Comparison of ENCODE assay signal across 10 cellular contexts in genomic region chr10:100349087-100349486, GRCh38. TPM values are rescaled to one million over a fixed set of nuclear protein-coding genes. Genes with fewer than 3 reads are reported as not detected.
A peak's percentile ranks its signal among the peaks of the same experiment; 100 is the strongest.
DNase-seq lines count a peak whose midpoint lies in the region; ATAC-seq and TF ChIP-seq lines count a peak whose summit lies in the region.
"Had no signal": no experiment of that assay in that cellular context is flagged by ENCODE, and none has a peak within 500 bp of the region (broad histone marks: within the 10 kb centered on the region; RNA-seq: fewer than 3 reads in every experiment).

No MANE protein-coding gene starts in this region.

- in situ Hi-C loops in GM13976 (cut with MboI; ENCODE audit: low sequenced_read_pairs, unreplicated experiment) = loop anchor here (10.0 kb wide), 1 partner anchor 166 kb away; the partner anchor contains the start of gene SEC31B

- POLR2A ChIA-PET in activated CD4-positive, alpha-beta T cell treated with anti-CD3 and anti-CD28 coated beads, Interleukin-2, amount 10 ng/mL, durations not matched to agents 7 days and 5 days (lab: Charles Lee) = interaction anchor here (1.2 kb wide), 1 partner anchor 22 kb away, joined by 5 read pairs; no protein-coding TSS in a partner anchor
- POLR2A ChIA-PET in activated CD8-positive, alpha-beta T cell treated with anti-CD3 and anti-CD28 coated beads for 36 hours (lab: Charles Lee) = interaction anchor here (0.9 to 7.5 kb wide), 7 partner anchors 11 to 160 kb away, joined by 3 to 36 read pairs (median 3); no protein-coding TSS in a partner anchor

- H3K9me2 ChIP-seq in hepatocyte (replicated peaks; ENCODE audit: insufficient read depth) = no peaks in the 10 kb centered on the region

- peak overlapping the region; percentile 91 for H3K4me2 ChIP-seq in hepatocyte

- intact Hi-C loops in activated CD8-positive, alpha-beta T cell treated with anti-CD3 and anti-CD28 coated beads for 36 hours (cut with micrococcal nuclease) = loop anchor here (2.0 kb wide), 1 partner anchor 24 kb away; no protein-coding TSS in a partner anchor

- peak overlapping the region; percentile 81 for H3K4me3 ChIP-seq in hepatocyte
- H3K4me3 ChIP-seq: vagina had no signal

- no peaks in the 10 kb centered on the region for H3K9me3 ChIP-seq in hepatocyte (ENCODE audit: low read depth)
- H3K9me3 ChIP-seq: vagina had no signal

- ATAC-seq in activated CD8-positive, alpha-beta T cell treated with anti-CD3 and anti-CD28 coated beads for 36 hours = no peak
- no peak for ATAC-seq in stimulated activated naive CD8-positive, alpha-beta T cell treated with anti-CD3 and anti-CD28 coated beads, Interleukin-15, amount 100 ng/mL, for 72 hours
- no peak for ATAC-seq in GM21619 (IDR thresholded peaks at IDR 0.05; ENCODE audit: unreplicated experiment)
- no peak for ATAC-seq in HG02588 (IDR thresholded peaks at IDR 0.05; ENCODE audit: unreplicated experiment)

- peak overlapping the region; percentile 97 for H3K4me3 Mint-ChIP-seq in activated CD4-positive, alpha-beta T cell treated with anti-CD3 and anti-CD28 coated beads, Interleukin-2, amount 10 ng/mL, durations not matched to agents 7 days and 5 days
- peak overlapping the region; percentile 99 for H3K4me3 Mint-ChIP-seq in activated CD8-positive, alpha-beta T cell treated with anti-CD3 and anti-CD28 coated beads for 36 hours
- peak overlapping the region; percentile 92 to 94 for H3K4me3 Mint-ChIP-seq in stimulated activated naive CD8-positive, alpha-beta T cell treated with anti-CD3 and anti-CD28 coated beads, Interleukin-15, amount 100 ng/mL, for 72 hours

- no peak overlapping the region for H3K27ac ChIP-seq in hepatocyte
- H3K27ac ChIP-seq: vagina had no signal

- peaks cover 63% of the 10 kb centered on the region for H3K36me3 Mint-ChIP-seq in activated CD4-positive, alpha-beta T cell treated with anti-CD3 and anti-CD28 coated beads, Interleukin-2, amount 10 ng/mL, durations not matched to agents 7 days and 5 days (ENCODE audit: low read depth)
- peaks cover 71% of the 10 kb centered on the region for H3K36me3 Mint-ChIP-seq in activated CD8-positive, alpha-beta T cell treated with anti-CD3 and anti-CD28 coated beads for 36 hours (ENCODE audit: low read depth)

- H3K79me2 ChIP-seq in hepatocyte = peaks cover 68% of the 10 kb centered on the region

- H3K4me1 ChIP-seq in hepatocyte (ENCODE audit: insufficient read depth) = peaks cover 40% of the 10 kb centered on the region

- CTCF ChIA-PET in activated CD4-positive, alpha-beta T cell treated with anti-CD3 and anti-CD28 coated beads, Interleukin-2, amount 10 ng/mL, durations not matched to agents 7 days and 5 days (lab: Charles Lee) = interaction anchor here (0.8 to 2.1 kb wide), 11 partner anchors 8 to 187 kb away, joined by 3 to 7 read pairs (median 4); partner anchors contain the start of gene HIF1AN
- CTCF ChIA-PET in activated CD8-positive, alpha-beta T cell treated with anti-CD3 and anti-CD28 coated beads for 36 hours (lab: Charles Lee) = interaction anchor here (0.7 to 9.0 kb wide), 8 partner anchors 10 to 169 kb away, joined by 3 to 82 read pairs (median 8); no protein-coding TSS in a partner anchor

- WGBS in hepatocyte (ENCODE audit: low lambda C conversion rate, missing lambda C conversion rate) = 64% methylated on average over 5 of the region's 5 CpGs

- no peak for TF ChIP-seq CTCF in activated CD8-positive, alpha-beta T cell treated with anti-CD3 and anti-CD28 coated beads for 36 hours (IDR thresholded peaks at IDR 0.05)
- TF ChIP-seq CTCF in hepatocyte (IDR thresholded peaks at IDR 0.05; ENCODE audit: poor library complexity) (no peak), GM13976 (IDR thresholded peaks at IDR 0.05; ENCODE audit: borderline replicate concordance, control extremely low read depth, extremely low read depth, insufficient read depth, missing control alignments) (no peak)

- no peaks in the 10 kb centered on the region for H3K27me3 ChIP-seq in hepatocyte
- H3K27me3 ChIP-seq: vagina had no signal

- H4K20me1 ChIP-seq in hepatocyte (ENCODE audit: insufficient read depth, poor library complexity, severe bottlenecking) = peaks cover 61% of the 10 kb centered on the region

- H3K27ac Mint-ChIP-seq in activated CD4-positive, alpha-beta T cell treated with anti-CD3 and anti-CD28 coated beads, Interleukin-2, amount 10 ng/mL, durations not matched to agents 7 days and 5 days = peak overlapping the region; percentile 65
- H3K27ac Mint-ChIP-seq in activated CD8-positive, alpha-beta T cell treated with anti-CD3 and anti-CD28 coated beads for 36 hours = no peak overlapping the region
- H3K27ac Mint-ChIP-seq in stimulated activated naive CD8-positive, alpha-beta T cell treated with anti-CD3 and anti-CD28 coated beads, Interleukin-15, amount 100 ng/mL, for 72 hours = peak overlapping the region in 1 of 2 donors; percentile 51

- peaks cover 79% of the 10 kb centered on the region for H3K4me1 Mint-ChIP-seq in activated CD4-positive, alpha-beta T cell treated with anti-CD3 and anti-CD28 coated beads, Interleukin-2, amount 10 ng/mL, durations not matched to agents 7 days and 5 days
- H3K4me1 Mint-ChIP-seq in activated CD8-positive, alpha-beta T cell treated with anti-CD3 and anti-CD28 coated beads for 36 hours (ENCODE audit: low read depth) = peaks cover 59% of the 10 kb centered on the region
- peaks cover 81% of the 10 kb centered on the region for H3K4me1 Mint-ChIP-seq in stimulated activated naive CD8-positive, alpha-beta T cell treated with anti-CD3 and anti-CD28 coated beads, Interleukin-15, amount 100 ng/mL, for 72 hours

- DNase-seq in activated CD4-positive, alpha-beta T cell treated with anti-CD3 and anti-CD28 coated beads, Interleukin-2, amount 10 ng/mL, durations not matched to agents 7 days and 5 days = no peak
- no peak for DNase-seq in activated CD4-positive, alpha-beta T cell treated with anti-CD3 and anti-CD28 coated beads for 1 hour
- DNase-seq in activated CD8-positive, alpha-beta T cell treated with anti-CD3 and anti-CD28 coated beads for 36 hours = no peak
- DNase-seq in hepatocyte (ENCODE audit: low spot score) = no peak
- no peak for DNase-seq in stimulated activated naive CD8-positive, alpha-beta T cell treated with anti-CD3 and anti-CD28 coated beads, Interleukin-15, amount 100 ng/mL, for 72 hours
- DNase-seq in GM13976 (ENCODE audit: low spot score) = no peak
- DNase-seq: head of caudate nucleus had no signal

- H3K9me3 Mint-ChIP-seq in activated CD4-positive, alpha-beta T cell treated with anti-CD3 and anti-CD28 coated beads, Interleukin-2, amount 10 ng/mL, durations not matched to agents 7 days and 5 days = no peaks in the 10 kb centered on the region
- no peaks in the 10 kb centered on the region for H3K9me3 Mint-ChIP-seq in activated CD8-positive, alpha-beta T cell treated with anti-CD3 and anti-CD28 coated beads for 36 hours
- H3K9me3 Mint-ChIP-seq in stimulated activated naive CD8-positive, alpha-beta T cell treated with anti-CD3 and anti-CD28 coated beads, Interleukin-15, amount 100 ng/mL, for 72 hours = no peaks in the 10 kb centered on the region

- no peaks in the 10 kb centered on the region for H3K36me3 ChIP-seq in hepatocyte (replicated peaks; ENCODE audit: insufficient read depth, low read depth)

- H3K27me3 Mint-ChIP-seq in activated CD4-positive, alpha-beta T cell treated with anti-CD3 and anti-CD28 coated beads, Interleukin-2, amount 10 ng/mL, durations not matched to agents 7 days and 5 days = no peaks in the 10 kb centered on the region
- no peaks in the 10 kb centered on the region for H3K27me3 Mint-ChIP-seq in activated CD8-positive, alpha-beta T cell treated with anti-CD3 and anti-CD28 coated beads for 36 hours
- no peaks in the 10 kb centered on the region for H3K27me3 Mint-ChIP-seq in stimulated activated naive CD8-positive, alpha-beta T cell treated with anti-CD3 and anti-CD28 coated beads, Interleukin-15, amount 100 ng/mL, for 72 hours

- no peak overlapping the region for H2AFZ ChIP-seq in hepatocyte

RNA-seq across cellular contexts. Expression of gene SCD, which starts 2.1 kb away (rescaled TPM):
- 100 to 1,000 TPM; 117 to 129 TPM for total RNA-seq in activated CD4-positive, alpha-beta T cell treated with anti-CD3 and anti-CD28 coated beads, Interleukin-2, amount 10 ng/mL, durations not matched to agents 7 days and 5 days
- 100 to 1,000 TPM; 271 TPM for total RNA-seq in activated CD8-positive, alpha-beta T cell treated with anti-CD3 and anti-CD28 coated beads for 36 hours
- 589 and 622 TPM in 2 replicates for total RNA-seq in hepatocyte
- polyA plus RNA-seq in hepatocyte = 213 and 282 TPM in 2 replicates

RNA-seq across cellular contexts. Expression of gene PKD2L1, which starts 19.1 kb away (rescaled TPM):
- total RNA-seq in activated CD4-positive, alpha-beta T cell treated with anti-CD3 and anti-CD28 coated beads, Interleukin-2, amount 10 ng/mL, durations not matched to agents 7 days and 5 days = not detected
- total RNA-seq in activated CD8-positive, alpha-beta T cell treated with anti-CD3 and anti-CD28 coated beads for 36 hours = not detected
- total RNA-seq in hepatocyte = 0.10 TPM in 1 of 2 replicates, not detected in the other
- 0.88 and 1.9 TPM in 2 replicates for polyA plus RNA-seq in hepatocyte
- total RNA-seq: vagina had no signal
